ENCODE assay signal across 8 cellular contexts in genomic region chr10:133309720-133310398, GRCh38. TPM values are rescaled to one million over a fixed set of nuclear protein-coding genes. Genes with fewer than 3 reads are reported as not detected.
DNase-seq lines count a peak whose midpoint lies in the region; ATAC-seq and TF ChIP-seq lines count a peak whose summit lies in the region.

No MANE protein-coding gene starts in this region.

- H3K27me3 Mint-ChIP-seq in activated CD4-positive, alpha-beta T cell treated with anti-CD3 and anti-CD28 coated beads for 36 hours, result no peaks in the 10 kb centered on the region
- H3K27me3 Mint-ChIP-seq in stimulated activated naive CD8-positive, alpha-beta T cell treated with anti-CD3 and anti-CD28 coated beads, Interleukin-15, amount 100 ng/mL, for 72 hours, result no peaks in the 10 kb centered on the region

- H3K27me3 ChIP-seq in Peyer's patch, result no peaks in the 10 kb centered on the region
- H3K27me3 ChIP-seq in iPS-15b (ENCODE audit: control insufficient read depth, insufficient read depth, low read length), result no peaks in the 10 kb centered on the region

- H3K4me3 ChIP-seq in Peyer's patch (peak overlapping the region in 3 of 4 donors; percentile 76 to 95 (median 89)), iPS-15b (ENCODE audit: low read depth, low read length) (peak overlapping the region; percentile 47)

- no peak overlapping the region for H3K27ac Mint-ChIP-seq in activated CD4-positive, alpha-beta T cell treated with anti-CD3 and anti-CD28 coated beads for 36 hours
- H3K27ac Mint-ChIP-seq in stimulated activated naive CD8-positive, alpha-beta T cell treated with anti-CD3 and anti-CD28 coated beads, Interleukin-15, amount 100 ng/mL, for 72 hours, result no peak overlapping the region

- no peaks in the 10 kb centered on the region for H3K9me3 Mint-ChIP-seq in activated CD4-positive, alpha-beta T cell treated with anti-CD3 and anti-CD28 coated beads for 36 hours (ENCODE audit: low read depth)
- no peaks in the 10 kb centered on the region for H3K9me3 Mint-ChIP-seq in stimulated activated naive CD8-positive, alpha-beta T cell treated with anti-CD3 and anti-CD28 coated beads, Interleukin-15, amount 100 ng/mL, for 72 hours

- H3K4me1 Mint-ChIP-seq in activated CD4-positive, alpha-beta T cell treated with anti-CD3 and anti-CD28 coated beads for 36 hours, result peaks cover 28% of the 10 kb centered on the region
- peaks cover 43% of the 10 kb centered on the region for H3K4me1 Mint-ChIP-seq in stimulated activated naive CD8-positive, alpha-beta T cell treated with anti-CD3 and anti-CD28 coated beads, Interleukin-15, amount 100 ng/mL, for 72 hours

- H3K4me3 Mint-ChIP-seq in activated CD4-positive, alpha-beta T cell treated with anti-CD3 and anti-CD28 coated beads for 36 hours, result peak overlapping the region; percentile 100
- H3K4me3 Mint-ChIP-seq in stimulated activated naive CD8-positive, alpha-beta T cell treated with anti-CD3 and anti-CD28 coated beads, Interleukin-15, amount 100 ng/mL, for 72 hours, result peak overlapping the region; percentile 72 to 90

- no peak overlapping the region for H3K9ac ChIP-seq in iPS-15b (ENCODE audit: low read depth, low read length)

- POLR2A ChIA-PET in activated CD4-positive, alpha-beta T cell treated with anti-CD3 and anti-CD28 coated beads for 36 hours (lab: Charles Lee), result no interaction called here

- CTCF ChIA-PET in activated CD4-positive, alpha-beta T cell treated with anti-CD3 and anti-CD28 coated beads for 36 hours (lab: Charles Lee), result interaction anchor here (1.3 kb wide), 1 partner anchor 19 kb away, joined by 4 read pairs; no protein-coding TSS in a partner anchor

- no peak for DNase-seq in activated CD4-positive, alpha-beta T cell treated with anti-CD3 and anti-CD28 coated beads for 36 hours
- no peak for DNase-seq in activated CD4-positive, alpha-beta T cell treated with anti-CD3 and anti-CD28 coated beads for 4 hours
- peak in 2 of 3 donors; percentile 75 to 80 for DNase-seq in Peyer's patch
- no peak for DNase-seq in stimulated activated naive CD8-positive, alpha-beta T cell treated with anti-CD3 and anti-CD28 coated beads, Interleukin-15, amount 100 ng/mL, for 72 hours
- no peak for DNase-seq in NCI-H526 (lab: John Stamatoyannopoulos, UW)
- DNase-seq in HCEC 1CT, result no peak

- no peak for TF ChIP-seq POLR2A in Peyer's patch (IDR thresholded peaks at IDR 0.05)

- TF ChIP-seq CTCF in Peyer's patch (IDR thresholded peaks at IDR 0.05), result no peak

- peaks cover 0 to 36% (median 6%) of the 10 kb centered on the region in 4 donors for H3K4me1 ChIP-seq in Peyer's patch
- H3K4me1 ChIP-seq in iPS-15b (ENCODE audit: control insufficient read depth, insufficient read depth, low read length), result peaks cover 7% of the 10 kb centered on the region

- peak overlapping the region; percentile 93 to 99 (median 98) for H3K27ac ChIP-seq in Peyer's patch

- H3K36me3 Mint-ChIP-seq in activated CD4-positive, alpha-beta T cell treated with anti-CD3 and anti-CD28 coated beads for 36 hours (ENCODE audit: low read depth), result peaks cover 15% of the 10 kb centered on the region

- ATAC-seq in activated CD4-positive, alpha-beta T cell treated with anti-CD3 and anti-CD28 coated beads for 36 hours, result no peak
- ATAC-seq in stimulated activated naive CD8-positive, alpha-beta T cell treated with anti-CD3 and anti-CD28 coated beads, Interleukin-15, amount 100 ng/mL, for 72 hours, result no peak
- ATAC-seq in HG03097 (IDR thresholded peaks at IDR 0.05; ENCODE audit: low FRiP score, unreplicated experiment), result no peak

- H3K9me3 ChIP-seq in Peyer's patch (no peaks in the 10 kb centered on the region), iPS-15b (ENCODE audit: control insufficient read depth, insufficient read depth, low read length) (no peaks in the 10 kb centered on the region)

- H3K36me3 ChIP-seq in Peyer's patch (peaks cover 0 to 35% (median 0%) of the 10 kb centered on the region in 3 donors), iPS-15b (ENCODE audit: control insufficient read depth, insufficient read depth, low read length) (peaks cover 11% of the 10 kb centered on the region)

- intact Hi-C loops in activated CD4-positive, alpha-beta T cell treated with anti-CD3 and anti-CD28 coated beads for 36 hours (cut with DNase I, micrococcal nuclease), result loop anchor here (1.0 to 5.0 kb wide), 11 partner anchors 14 to 1409 kb away; partner anchors contain the start of genes FUOM (in 2 of the 2), DPYSL4 (in 1 of the 2), ECHS1 (in 1 of the 2) and LRRC27 (in 1 of the 2)

RNA-seq across cellular contexts. Expression of gene ZNF511, which starts 1.1 kb away (rescaled TPM):
- 10 to 100 TPM; 58.1 to 73.2 TPM for total RNA-seq in activated CD4-positive, alpha-beta T cell treated with anti-CD3 and anti-CD28 coated beads for 36 hours
- total RNA-seq in Peyer's patch, result 10 to 100 TPM; 25.7 to 42.9 (median 30.5) TPM

RNA-seq across cellular contexts. Expression of gene TUBGCP2, which starts 1.2 kb away (rescaled TPM):
- 10 to 100 TPM; 43.3 to 50.2 TPM for total RNA-seq in activated CD4-positive, alpha-beta T cell treated with anti-CD3 and anti-CD28 coated beads for 36 hours
- total RNA-seq in Peyer's patch, result 10 to 100 TPM; 40.1 to 85.0 (median 67.8) TPM

RNA-seq across cellular contexts. Expression of gene CALY, which starts 26.8 kb away (rescaled TPM):
- total RNA-seq in activated CD4-positive, alpha-beta T cell treated with anti-CD3 and anti-CD28 coated beads for 36 hours, result not detected
- 1 to 10 TPM in 2 of 4 donors, under 1 TPM in 1, not detected in 1; 0.88 to 1.6 (median 1.5) TPM for total RNA-seq in Peyer's patch

RNA-seq across cellular contexts. Expression of gene ADAM8, which starts 33.2 kb away (rescaled TPM):
- 100 to 1,000 TPM; 124 to 176 TPM for total RNA-seq in activated CD4-positive, alpha-beta T cell treated with anti-CD3 and anti-CD28 coated beads for 36 hours
- 10 to 100 TPM in 1 of 4 donors, 1 to 10 TPM in 3; 5.4 to 12.4 (median 6.4) TPM for total RNA-seq in Peyer's patch

RNA-seq across cellular contexts. Expression of gene PRAP1, which starts 37.3 kb away (rescaled TPM):
- total RNA-seq in activated CD4-positive, alpha-beta T cell treated with anti-CD3 and anti-CD28 coated beads for 36 hours, result not detected
- 1,000 to 10,000 TPM in 3 of 4 donors, 10 to 100 TPM in 1; 52.8 to 2,204 (median 1,384) TPM for total RNA-seq in Peyer's patch

Comparison
In these comparisons a context has a peak if more than half of its experiments do, and no peak if none do; other contexts are left out.
1. DNase-seq: peak in Peyer's patch (2 of 3); none in activated CD4-positive, alpha-beta T cell treated with anti-CD3 and anti-CD28 coated beads for 36 hours (single experiment), activated CD4-positive, alpha-beta T cell treated with anti-CD3 and anti-CD28 coated beads for 4 hours (0 of 2), stimulated activated naive CD8-positive, alpha-beta T cell treated with anti-CD3 and anti-CD28 coated beads, Interleukin-15, amount 100 ng/mL, for 72 hours (0 of 2), NCI-H526 (0 of 2) and HCEC 1CT (single experiment).